In the genomic region with DNA sequence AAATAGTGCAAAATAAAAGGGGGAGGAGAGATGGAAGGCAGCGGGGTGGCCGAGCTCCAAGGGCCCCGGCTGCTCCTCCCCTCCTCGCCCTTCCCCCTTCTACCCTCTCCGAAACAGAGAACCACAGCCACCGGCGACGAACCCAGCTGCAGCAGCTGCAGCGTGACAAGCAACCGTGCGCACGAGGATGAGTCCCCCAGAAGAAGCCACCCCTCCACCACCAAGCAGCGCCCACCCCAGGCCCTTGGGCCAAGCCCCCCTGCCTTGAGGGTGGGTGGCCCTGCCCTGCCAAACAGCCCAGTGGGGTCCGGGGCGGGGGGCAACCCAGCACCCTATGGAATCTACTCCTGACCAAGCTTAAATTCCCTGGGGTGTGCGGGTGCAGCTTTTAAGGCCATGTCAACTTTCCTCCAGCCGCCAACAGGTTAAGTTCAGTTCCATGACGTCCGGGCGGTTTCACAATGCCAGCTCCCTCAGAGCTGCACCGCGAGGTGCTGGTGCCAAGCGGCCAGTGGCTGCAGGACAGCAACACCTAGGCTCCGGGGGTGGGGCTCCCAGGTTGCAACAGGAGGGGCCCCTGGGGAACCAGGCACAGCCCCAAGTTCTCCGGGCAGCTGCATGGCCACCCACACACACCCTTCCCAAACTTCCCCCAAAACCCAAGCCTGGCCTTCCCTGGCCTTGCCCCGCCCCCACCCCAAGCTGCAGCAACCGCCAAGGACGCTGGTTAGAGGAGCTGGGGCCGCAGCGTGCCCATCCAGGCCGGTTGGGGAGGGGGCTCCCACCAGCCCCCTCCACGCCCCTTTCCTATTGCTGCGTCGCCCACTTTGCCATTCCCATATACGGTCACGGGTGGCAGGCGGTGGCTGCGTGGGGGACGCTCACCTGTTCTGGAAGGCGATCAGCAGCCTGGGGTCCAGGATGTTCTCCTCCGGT, we compare ENCODE assay signal across 1 cellular context.
TF ChIP-seq lines count a peak whose summit lies in the region.

No MANE protein-coding gene starts in this region.

TF ChIP-seq in HepG2, 621 proteins besides CTCF, POLR2A, EP300 and RAD21 (continued from another document and continues in another):
- no peak for TF ChIP-seq ZBTB8A (CRISPR knock-in tag; IDR thresholded peaks at IDR 0.05; ENCODE audit: borderline replicate concordance, low read depth)
- TF ChIP-seq, protein P1, sequence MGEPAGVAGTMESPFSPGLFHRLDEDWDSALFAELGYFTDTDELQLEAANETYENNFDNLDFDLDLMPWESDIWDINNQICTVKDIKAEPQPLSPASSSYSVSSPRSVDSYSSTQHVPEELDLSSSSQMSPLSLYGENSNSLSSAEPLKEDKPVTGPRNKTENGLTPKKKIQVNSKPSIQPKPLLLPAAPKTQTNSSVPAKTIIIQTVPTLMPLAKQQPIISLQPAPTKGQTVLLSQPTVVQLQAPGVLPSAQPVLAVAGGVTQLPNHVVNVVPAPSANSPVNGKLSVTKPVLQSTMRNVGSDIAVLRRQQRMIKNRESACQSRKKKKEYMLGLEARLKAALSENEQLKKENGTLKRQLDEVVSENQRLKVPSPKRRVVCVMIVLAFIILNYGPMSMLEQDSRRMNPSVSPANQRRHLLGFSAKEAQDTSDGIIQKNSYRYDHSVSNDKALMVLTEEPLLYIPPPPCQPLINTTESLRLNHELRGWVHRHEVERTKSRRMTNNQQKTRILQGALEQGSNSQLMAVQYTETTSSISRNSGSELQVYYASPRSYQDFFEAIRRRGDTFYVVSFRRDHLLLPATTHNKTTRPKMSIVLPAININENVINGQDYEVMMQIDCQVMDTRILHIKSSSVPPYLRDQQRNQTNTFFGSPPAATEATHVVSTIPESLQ (CRISPR knock-in tag; conservative IDR thresholded peaks at IDR 0.05): no peak
- peak; percentile 7; the same call in 1 of the 2 replicates for TF ChIP-seq ZBTB38 (CRISPR knock-in tag; IDR thresholded peaks at IDR 0.05)
- TF ChIP-seq SRSF1 (optimal IDR thresholded peaks at IDR 0.05; ENCODE audit: low read depth, low read length): no peak
- no peak for TF ChIP-seq MBD4 (IDR thresholded peaks at IDR 0.05; ENCODE audit: borderline replicate concordance, low read length)
- TF ChIP-seq, protein P2, sequence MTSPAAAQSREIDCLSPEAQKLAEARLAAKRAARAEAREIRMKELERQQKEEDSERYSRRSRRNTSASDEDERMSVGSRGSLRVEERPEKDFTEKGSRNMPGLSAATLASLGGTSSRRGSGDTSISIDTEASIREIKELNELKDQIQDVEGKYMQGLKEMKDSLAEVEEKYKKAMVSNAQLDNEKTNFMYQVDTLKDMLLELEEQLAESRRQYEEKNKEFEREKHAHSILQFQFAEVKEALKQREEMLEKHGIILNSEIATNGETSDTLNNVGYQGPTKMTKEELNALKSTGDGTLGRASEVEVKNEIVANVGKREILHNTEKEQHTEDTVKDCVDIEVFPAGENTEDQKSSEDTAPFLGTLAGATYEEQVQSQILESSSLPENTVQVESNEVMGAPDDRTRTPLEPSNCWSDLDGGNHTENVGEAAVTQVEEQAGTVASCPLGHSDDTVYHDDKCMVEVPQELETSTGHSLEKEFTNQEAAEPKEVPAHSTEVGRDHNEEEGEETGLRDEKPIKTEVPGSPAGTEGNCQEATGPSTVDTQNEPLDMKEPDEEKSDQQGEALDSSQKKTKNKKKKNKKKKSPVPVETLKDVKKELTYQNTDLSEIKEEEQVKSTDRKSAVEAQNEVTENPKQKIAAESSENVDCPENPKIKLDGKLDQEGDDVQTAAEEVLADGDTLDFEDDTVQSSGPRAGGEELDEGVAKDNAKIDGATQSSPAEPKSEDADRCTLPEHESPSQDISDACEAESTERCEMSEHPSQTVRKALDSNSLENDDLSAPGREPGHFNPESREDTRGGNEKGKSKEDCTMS (CRISPR knock-in tag; conservative IDR thresholded peaks at IDR 0.05): no peak
- TF ChIP-seq ZNF232 (CRISPR knock-in tag; IDR thresholded peaks at IDR 0.05; ENCODE audit: borderline replicate concordance): no peak
- TF ChIP-seq ZNF17 (CRISPR knock-in tag; IDR thresholded peaks at IDR 0.05): 0 out of 2 replicates have a peak, but pooled peaks have one; percentile 29
- TF ChIP-seq ZNF280B (CRISPR knock-in tag; IDR thresholded peaks at IDR 0.05; ENCODE audit: borderline replicate concordance): peak; percentile 70; the same call in 1 of the 2 replicates
- peak; percentile 46; the same call in 1 of the 2 replicates for TF ChIP-seq THAP11 (CRISPR knock-in tag; IDR thresholded peaks at IDR 0.05)
- peak; percentile 79; the same call in 1 of the 2 replicates for TF ChIP-seq SNAI1 (CRISPR knock-in tag; IDR thresholded peaks at IDR 0.05; ENCODE audit: borderline replicate concordance)
- no peak for TF ChIP-seq ZNF792 (CRISPR knock-in tag; IDR thresholded peaks at IDR 0.05)
- TF ChIP-seq GATAD2A (CRISPR knock-in tag; IDR thresholded peaks at IDR 0.05): peak; percentile 76
- peak; percentile 65; the same call in 1 of the 2 replicates for TF ChIP-seq ZBTB21 (CRISPR knock-in tag; IDR thresholded peaks at IDR 0.05)
- TF ChIP-seq KDM6A (CRISPR knock-in tag; IDR thresholded peaks at IDR 0.05; ENCODE audit: low read depth): no peak
- no peak for TF ChIP-seq ZNF260 (CRISPR knock-in tag; IDR thresholded peaks at IDR 0.05; ENCODE audit: borderline replicate concordance, low read depth)
- no peak for TF ChIP-seq ETS1 (CRISPR knock-in tag; IDR thresholded peaks at IDR 0.05)
- peak; percentile 43 for TF ChIP-seq ZEB1 (IDR thresholded peaks at IDR 0.05; ENCODE audit: insufficient replicate concordance, low read depth)
- TF ChIP-seq, protein P3, sequence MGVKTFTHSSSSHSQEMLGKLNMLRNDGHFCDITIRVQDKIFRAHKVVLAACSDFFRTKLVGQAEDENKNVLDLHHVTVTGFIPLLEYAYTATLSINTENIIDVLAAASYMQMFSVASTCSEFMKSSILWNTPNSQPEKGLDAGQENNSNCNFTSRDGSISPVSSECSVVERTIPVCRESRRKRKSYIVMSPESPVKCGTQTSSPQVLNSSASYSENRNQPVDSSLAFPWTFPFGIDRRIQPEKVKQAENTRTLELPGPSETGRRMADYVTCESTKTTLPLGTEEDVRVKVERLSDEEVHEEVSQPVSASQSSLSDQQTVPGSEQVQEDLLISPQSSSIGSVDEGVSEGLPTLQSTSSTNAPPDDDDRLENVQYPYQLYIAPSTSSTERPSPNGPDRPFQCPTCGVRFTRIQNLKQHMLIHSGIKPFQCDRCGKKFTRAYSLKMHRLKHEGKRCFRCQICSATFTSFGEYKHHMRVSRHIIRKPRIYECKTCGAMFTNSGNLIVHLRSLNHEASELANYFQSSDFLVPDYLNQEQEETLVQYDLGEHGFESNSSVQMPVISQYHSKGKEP (CRISPR knock-in tag; IDR thresholded peaks at IDR 0.05): no peak
- no peak for TF ChIP-seq ZSCAN29 (CRISPR knock-in tag; conservative IDR thresholded peaks at IDR 0.05)
- no peak for TF ChIP-seq ZNF557 (CRISPR knock-in tag; IDR thresholded peaks at IDR 0.05)
- TF ChIP-seq GZF1 (CRISPR knock-in tag; IDR thresholded peaks at IDR 0.05): no peak
- TF ChIP-seq TGIF2 (CRISPR knock-in tag; IDR thresholded peaks at IDR 0.05): peak; percentile 89
- TF ChIP-seq NFKB2 (CRISPR knock-in tag; IDR thresholded peaks at IDR 0.05; ENCODE audit: borderline replicate concordance): no peak; the same call in 1 of the 2 replicates
- no peak for TF ChIP-seq CSRNP2 (CRISPR knock-in tag; conservative IDR thresholded peaks at IDR 0.05; ENCODE audit: low read depth)
- TF ChIP-seq ZNF253 (CRISPR knock-in tag; IDR thresholded peaks at IDR 0.05; ENCODE audit: borderline replicate concordance): no peak
- TF ChIP-seq RXRA (CRISPR knock-in tag; IDR thresholded peaks at IDR 0.05): peak; percentile 42; the same call in 1 of the 2 replicates
- no peak for TF ChIP-seq KLF12 (CRISPR knock-in tag; IDR thresholded peaks at IDR 0.05; ENCODE audit: borderline replicate concordance)
- TF ChIP-seq ZNF639 (CRISPR knock-in tag; conservative IDR thresholded peaks at IDR 0.05): peak; percentile 21; the same call in 1 of the 2 replicates
- peak; percentile 65 for TF ChIP-seq MYC (CRISPR knock-in tag; IDR thresholded peaks at IDR 0.05; ENCODE audit: borderline replicate concordance)
- TF ChIP-seq BRD4 (CRISPR knock-in tag; IDR thresholded peaks at IDR 0.05): no peak
- TF ChIP-seq ZNF337 (CRISPR knock-in tag; IDR thresholded peaks at IDR 0.05; ENCODE audit: borderline replicate concordance, low read depth): peak; percentile 24; the same call in 1 of the 2 replicates
- peak; percentile 68; the same call in 1 of the 2 replicates for TF ChIP-seq SAP130 (CRISPR knock-in tag; IDR thresholded peaks at IDR 0.05; ENCODE audit: low read depth)
- TF ChIP-seq TEAD3 (CRISPR knock-in tag; optimal IDR thresholded peaks at IDR 0.05; ENCODE audit: borderline replicate concordance): peak; percentile 15
- TF ChIP-seq, protein P4, sequence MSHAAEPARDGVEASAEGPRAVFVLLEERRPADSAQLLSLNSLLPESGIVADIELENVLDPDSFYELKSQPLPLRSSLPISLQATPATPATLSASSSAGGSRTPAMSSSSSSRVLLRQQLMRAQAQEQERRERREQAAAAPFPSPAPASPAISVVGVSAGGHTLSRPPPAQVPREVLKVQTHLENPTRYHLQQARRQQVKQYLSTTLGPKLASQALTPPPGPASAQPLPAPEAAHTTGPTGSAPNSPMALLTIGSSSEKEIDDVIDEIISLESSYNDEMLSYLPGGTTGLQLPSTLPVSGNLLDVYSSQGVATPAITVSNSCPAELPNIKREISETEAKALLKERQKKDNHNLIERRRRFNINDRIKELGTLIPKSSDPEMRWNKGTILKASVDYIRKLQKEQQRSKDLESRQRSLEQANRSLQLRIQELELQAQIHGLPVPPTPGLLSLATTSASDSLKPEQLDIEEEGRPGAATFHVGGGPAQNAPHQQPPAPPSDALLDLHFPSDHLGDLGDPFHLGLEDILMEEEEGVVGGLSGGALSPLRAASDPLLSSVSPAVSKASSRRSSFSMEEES (CRISPR knock-in tag; IDR thresholded peaks at IDR 0.05): no peak
- no peak for TF ChIP-seq HOXA9 (CRISPR knock-in tag; IDR thresholded peaks at IDR 0.05; ENCODE audit: borderline replicate concordance)
- TF ChIP-seq NR2F6 (IDR thresholded peaks at IDR 0.05): peak; percentile 30; the same call in 1 of the 2 replicates
- peak; percentile 49; the same call in 1 of the 2 replicates for TF ChIP-seq NR2F6 (CRISPR knock-in tag; IDR thresholded peaks at IDR 0.05)
- no peak for TF ChIP-seq U2AF2 (IDR thresholded peaks at IDR 0.05; ENCODE audit: low read depth, low read length)
- peak; percentile 45; the same call in 1 of the 2 replicates for TF ChIP-seq TAF1 (CRISPR knock-in tag; IDR thresholded peaks at IDR 0.05)
- no peak for TF ChIP-seq ZNF841 (CRISPR knock-in tag; IDR thresholded peaks at IDR 0.05; ENCODE audit: borderline replicate concordance)
- TF ChIP-seq SETDB1 (CRISPR knock-in tag; IDR thresholded peaks at IDR 0.05; ENCODE audit: borderline replicate concordance): no peak
- TF ChIP-seq SP4 (CRISPR knock-in tag; IDR thresholded peaks at IDR 0.05): no peak
- peak; percentile 48; the same call in 1 of the 2 replicates for TF ChIP-seq PHF21A (CRISPR knock-in tag; IDR thresholded peaks at IDR 0.05)
